Comparison of ENCODE assay signal across 15 cellular contexts in genomic region chr4:159185593-159186023, GRCh38.
DNase-seq lines count a peak whose midpoint lies in the region; ATAC-seq, FAIRE-seq and TF ChIP-seq lines count a peak whose summit lies in the region.
"Had no signal": no experiment of that assay in that cellular context is flagged by ENCODE, and none has a peak within 500 bp of the region (broad histone marks: within the 10 kb centered on the region; RNA-seq: fewer than 3 reads in every experiment).

No MANE protein-coding gene starts in this region.

- H3K27ac Mint-ChIP-seq in astrocyte (ENCODE audit: unreplicated experiment) = peak overlapping the region; percentile 16
- H3K27ac Mint-ChIP-seq: immature natural killer cell had no signal

- H2AFZ ChIP-seq in astrocyte (ENCODE audit: low read depth, low read length) = no peak overlapping the region

- H3K9me3 ChIP-seq in left ventricle myocardium inferior (replicated peaks) = no peaks in the 10 kb centered on the region
- no peaks in the 10 kb centered on the region for H3K9me3 ChIP-seq in right atrium auricular region
- H3K9me3 ChIP-seq in astrocyte (ENCODE audit: insufficient read depth, low read depth, low read length) = no peaks in the 10 kb centered on the region
- H3K9me3 ChIP-seq: upper lobe of left lung had no signal

- H4K20me1 ChIP-seq in astrocyte (ENCODE audit: insufficient read depth, low read length) = peaks cover 8% of the 10 kb centered on the region

- H3K36me3 ChIP-seq in left ventricle myocardium inferior = no peaks in the 10 kb centered on the region
- no peaks in the 10 kb centered on the region for H3K36me3 ChIP-seq in right atrium auricular region
- H3K36me3 ChIP-seq in astrocyte (ENCODE audit: insufficient read depth, low read length) = no peaks in the 10 kb centered on the region
- H3K36me3 ChIP-seq: upper lobe of left lung had no signal

- no peaks in the 10 kb centered on the region for H3K27me3 ChIP-seq in left ventricle myocardium inferior (ENCODE audit: low read depth)
- H3K27me3 ChIP-seq in right atrium auricular region = no peaks in the 10 kb centered on the region
- H3K27me3 ChIP-seq in astrocyte (ENCODE audit: insufficient read depth, low read length) = no peaks in the 10 kb centered on the region
- H3K27me3 ChIP-seq: dorsolateral prefrontal cortex, upper lobe of left lung had no signal

- H3K36me3 Mint-ChIP-seq in astrocyte (ENCODE audit: low read depth, unreplicated experiment) = no peaks in the 10 kb centered on the region
- H3K36me3 Mint-ChIP-seq: immature natural killer cell had no signal

- H3K27me3 Mint-ChIP-seq in astrocyte (ENCODE audit: low read depth, unreplicated experiment) = no peaks in the 10 kb centered on the region

- ATAC-seq in HG02884 (IDR thresholded peaks at IDR 0.05; ENCODE audit: unreplicated experiment) = peak; percentile 64
- ATAC-seq in esophagus mucosa = no peak
- ATAC-seq in omental fat pad (ENCODE audit: low FRiP score) = no peak
- ATAC-seq: HCT116 had no signal

- intact Hi-C loops in left ventricle myocardium inferior (cut with micrococcal nuclease) = no loop called here

- H3K4me3 Mint-ChIP-seq in astrocyte (ENCODE audit: unreplicated experiment) = no peak overlapping the region
- H3K4me3 Mint-ChIP-seq: immature natural killer cell had no signal

- DNase-seq in left ventricle myocardium inferior (no peak), right atrium auricular region (ENCODE audit: low spot score) (no peak), astrocyte (ENCODE audit: low read depth) (peak; percentile 10), A172 (ENCODE audit: low spot score) (no peak), omental fat pad (ENCODE audit: low spot score) (no peak)
- DNase-seq in activated naive CD4-positive, alpha-beta T cell treated with Interleukin-2 at 50 U/mL for 16 hours = no peak
- DNase-seq: dorsolateral prefrontal cortex, immature natural killer cell, NCI-H2081 treated with DMSO at 0.1 percent for 48 hours, posterior cingulate gyrus, upper lobe of left lung had no signal

- H3K9me3 Mint-ChIP-seq in astrocyte (ENCODE audit: unreplicated experiment) = no peaks in the 10 kb centered on the region
- H3K9me3 Mint-ChIP-seq: immature natural killer cell had no signal

- TF ChIP-seq CTCF in left ventricle myocardium inferior (IDR thresholded peaks at IDR 0.05; ENCODE audit: borderline replicate concordance) (no peak), right atrium auricular region (IDR thresholded peaks at IDR 0.05) (no peak), astrocyte (IDR thresholded peaks at IDR 0.05; ENCODE audit: insufficient read depth, low read depth, low read length) (no peak), omental fat pad (IDR thresholded peaks at IDR 0.05) (no peak)

- H3K4me3 ChIP-seq in left ventricle myocardium inferior (no peak overlapping the region), right atrium auricular region (no peak overlapping the region), astrocyte (ENCODE audit: insufficient read depth, low read depth, low read length) (no peak overlapping the region)
- H3K4me3 ChIP-seq: SK-N-MC, upper lobe of left lung had no signal

- peaks cover 55% of the 10 kb centered on the region for H3K79me2 ChIP-seq in astrocyte (ENCODE audit: insufficient read depth, low read length)

- H3K4me1 Mint-ChIP-seq in astrocyte (ENCODE audit: low read depth, unreplicated experiment) = peaks cover 9% of the 10 kb centered on the region

- H3K4me2 ChIP-seq in astrocyte (ENCODE audit: low read length) = peak overlapping the region; percentile 38

- no peak overlapping the region for H3K9ac ChIP-seq in astrocyte (ENCODE audit: low read length)

- FAIRE-seq in astrocyte (lab: Jason Lieb, UNC) = no peak

- peaks cover 79% of the 10 kb centered on the region for H3K4me1 ChIP-seq in left ventricle myocardium inferior
- H3K4me1 ChIP-seq in right atrium auricular region = peaks cover 0 to 27% of the 10 kb centered on the region in 2 donors
- no peaks in the 10 kb centered on the region for H3K4me1 ChIP-seq in astrocyte (ENCODE audit: insufficient read depth, low read length)

- H3K27ac ChIP-seq in left ventricle myocardium inferior (replicated peaks) = peak overlapping the region; percentile 13
- H3K27ac ChIP-seq in right atrium auricular region = no peak overlapping the region
- H3K27ac ChIP-seq in astrocyte (ENCODE audit: low read depth, low read length) = no peak overlapping the region
- H3K27ac ChIP-seq: dorsolateral prefrontal cortex, SK-N-MC, upper lobe of left lung had no signal
